Comparison of ENCODE assay signal across 20 cellular contexts in the genomic region with DNA sequence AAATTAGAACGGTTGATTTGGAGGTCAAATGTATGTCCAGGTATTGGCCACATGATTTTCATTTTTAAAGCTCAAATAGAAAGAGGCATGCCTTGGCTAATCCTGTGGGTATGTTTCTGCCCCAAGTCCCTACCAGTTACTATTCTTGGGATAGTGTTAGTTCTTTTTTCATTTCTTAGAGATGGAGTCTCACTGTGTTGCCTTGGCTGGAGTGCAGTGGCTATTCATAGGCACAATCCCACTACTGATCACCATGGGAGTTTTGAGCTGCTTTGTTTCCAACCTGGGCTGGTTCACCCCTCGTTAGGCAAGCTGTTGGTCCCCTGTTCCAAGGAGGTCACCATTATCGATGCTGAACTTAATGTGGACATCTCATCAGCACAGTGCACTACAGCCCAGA. TPM values are rescaled to one million over a fixed set of nuclear protein-coding genes. Genes with fewer than 3 reads are reported as not detected.
DNase-seq lines count a peak whose midpoint lies in the region; ATAC-seq and TF ChIP-seq lines count a peak whose summit lies in the region.
"Had no signal": no experiment of that assay in that cellular context is flagged by ENCODE, and none has a peak within 500 bp of the region (broad histone marks: within the 10 kb centered on the region; RNA-seq: fewer than 3 reads in every experiment).

No MANE protein-coding gene starts in this region.

- no peak overlapping the region for H3K4me3 Mint-ChIP-seq in osteocyte (ENCODE audit: unreplicated experiment)
- H3K4me3 Mint-ChIP-seq: CD14-positive monocyte had no signal

- peak overlapping the region in 1 of 2 donors; percentile 79 for H3K27ac ChIP-seq in aorta (ENCODE audit: low read depth in 1 of 2, low read length in 2 of 2)
- no peak overlapping the region for H3K27ac ChIP-seq in colonic mucosa
- H3K27ac ChIP-seq: 22Rv1, SJCRH30 had no signal

- ATAC-seq in Right ventricle myocardium inferior = peak; percentile 49
- peak; percentile 30 to 53 for ATAC-seq in left cardiac atrium
- ATAC-seq in aorta (ENCODE audit: low FRiP score) = peak; percentile 45
- ATAC-seq: K562 had no signal

- no peak for TF ChIP-seq CTCF in osteocyte (IDR thresholded peaks at IDR 0.05)
- no peak for TF ChIP-seq CTCF in colonic mucosa (IDR thresholded peaks at IDR 0.05)
- no peak for TF ChIP-seq CTCF in GM10248 (IDR thresholded peaks at IDR 0.05; ENCODE audit: control extremely low read depth, extremely low read depth, low read depth, missing control alignments)

- peaks cover 14 to 20% of the 10 kb centered on the region in 2 donors for H3K4me1 ChIP-seq in aorta (ENCODE audit: control insufficient read depth in 1 of 2, insufficient read depth in 2 of 2, low read length in 2 of 2)
- H3K4me1 ChIP-seq in colonic mucosa = no peaks in the 10 kb centered on the region

- peak overlapping the region; percentile 95 for H3K27ac Mint-ChIP-seq in osteocyte (ENCODE audit: unreplicated experiment)
- H3K27ac Mint-ChIP-seq: CD14-positive monocyte had no signal

- H3K27me3 Mint-ChIP-seq in osteocyte (ENCODE audit: unreplicated experiment) = no peaks in the 10 kb centered on the region

- no peaks in the 10 kb centered on the region for H3K27me3 ChIP-seq in aorta (ENCODE audit: control insufficient read depth in 1 of 2, insufficient read depth in 2 of 2, low read length in 1 of 2)
- no peaks in the 10 kb centered on the region for H3K27me3 ChIP-seq in colonic mucosa
- H3K27me3 ChIP-seq: SJCRH30 had no signal

- DNase-seq in Right ventricle myocardium inferior (ENCODE audit: missing footprints) = no peak
- no peak for DNase-seq in cardiac septum (ENCODE audit: low spot score)
- no peak for DNase-seq in left cardiac atrium
- no peak for DNase-seq in osteocyte (ENCODE audit: extremely low spot score, unreplicated experiment)
- no peak for DNase-seq in aorta
- DNase-seq in NK-92 treated with Interleukin-12 subunit alpha and Interleukin-12 subunit beta, amount 100 ng/mL, for 24 hours (lab: John Stamatoyannopoulos, UW) = no peak
- no peak for DNase-seq in colonic mucosa
- no peak for DNase-seq in GM10248 (ENCODE audit: extremely low spot score)
- DNase-seq: DMS79, HCEC 1CT, NCI-H1105, NCI-H2081, NCI-H510A, NCI-H748 treated with DMSO at 0.1 percent for 48 hours, RPMI8226, SJCRH30 had no signal

- POLR2A ChIA-PET in GM10248 (lab: Yijun Ruan, JAX) = no interaction called here

- WGBS in aorta, 2 donors = 11 to 13% methylated on average over 3 of the region's 3 CpGs

- H3K4me3 ChIP-seq in aorta (ENCODE audit: low read length in 2 of 2) (no peak overlapping the region), colonic mucosa (no peak overlapping the region)
- H3K4me3 ChIP-seq: K562, SJCRH30 had no signal

- H3K9me3 Mint-ChIP-seq in osteocyte (ENCODE audit: unreplicated experiment) = no peaks in the 10 kb centered on the region
- H3K9me3 Mint-ChIP-seq: CD14-positive monocyte had no signal

- H3K36me3 ChIP-seq in aorta (ENCODE audit: control insufficient read depth in 1 of 2, insufficient read depth in 2 of 2, low read length in 1 of 2) = no peaks in the 10 kb centered on the region
- no peaks in the 10 kb centered on the region for H3K36me3 ChIP-seq in colonic mucosa
- H3K36me3 ChIP-seq: SJCRH30 had no signal

- intact Hi-C loops in Right ventricle myocardium inferior (cut with DNase I) (no loop called here), cardiac septum (cut with DNase I) (no loop called here), left cardiac atrium (cut with DNase I) (no loop called here), aorta (cut with DNase I) (loop anchor here (5.0 kb wide), 1 partner anchor 44 kb away; a partner anchor contains a TSS), colonic mucosa (cut with DNase I) (no loop called here)

- CTCF ChIA-PET in GM10248 (lab: Yijun Ruan, JAX) = interaction anchor here (0.7 to 1.4 kb wide), 4 partner anchors 8 to 36 kb away, joined by 3 read pairs; no protein-coding TSS in a partner anchor

- H3K9ac ChIP-seq in colonic mucosa (ENCODE audit: low read depth in 2 of 2, low read length in 2 of 2) = no peak overlapping the region

- peaks cover 88% of the 10 kb centered on the region for H3K4me1 Mint-ChIP-seq in osteocyte (ENCODE audit: unreplicated experiment)
- H3K4me1 Mint-ChIP-seq: CD14-positive monocyte had no signal

- H3K9me3 ChIP-seq in aorta (ENCODE audit: control insufficient read depth, low read length) = no peaks in the 10 kb centered on the region
- no peaks in the 10 kb centered on the region for H3K9me3 ChIP-seq in colonic mucosa
- H3K9me3 ChIP-seq: SJCRH30 had no signal

- peaks cover 16% of the 10 kb centered on the region for H3K36me3 Mint-ChIP-seq in osteocyte (ENCODE audit: unreplicated experiment)
- H3K36me3 Mint-ChIP-seq: CD14-positive monocyte had no signal

RNA-seq across cellular contexts. Expression of a gene that starts 46.3 kb away (rescaled TPM):
- 175 TPM for total RNA-seq in Right ventricle myocardium inferior
- total RNA-seq in cardiac septum = 138 TPM
- 100 to 1,000 TPM; 110 to 121 TPM for total RNA-seq in left cardiac atrium
- total RNA-seq in osteocyte = 208 and 222 TPM in 2 replicates
- 100 to 1,000 TPM; 111 to 221 TPM for total RNA-seq in aorta
- polyA plus RNA-seq in aorta = 10 to 100 TPM; 19.2 to 52.9 TPM
- 10 to 100 TPM; 11.7 to 18.4 TPM for total RNA-seq in colonic mucosa
- total RNA-seq: OCI-LY7 had no signal

Comparison
In these comparisons a context has a peak if more than half of its experiments do, and no peak if none do; other contexts are left out.
1. intact Hi-C loops: an anchor here in aorta (5.0 kb wide); none called in Right ventricle myocardium inferior, cardiac septum, left cardiac atrium and colonic mucosa.